ENCODE assay signal across 1 cellular context in the genomic region with DNA sequence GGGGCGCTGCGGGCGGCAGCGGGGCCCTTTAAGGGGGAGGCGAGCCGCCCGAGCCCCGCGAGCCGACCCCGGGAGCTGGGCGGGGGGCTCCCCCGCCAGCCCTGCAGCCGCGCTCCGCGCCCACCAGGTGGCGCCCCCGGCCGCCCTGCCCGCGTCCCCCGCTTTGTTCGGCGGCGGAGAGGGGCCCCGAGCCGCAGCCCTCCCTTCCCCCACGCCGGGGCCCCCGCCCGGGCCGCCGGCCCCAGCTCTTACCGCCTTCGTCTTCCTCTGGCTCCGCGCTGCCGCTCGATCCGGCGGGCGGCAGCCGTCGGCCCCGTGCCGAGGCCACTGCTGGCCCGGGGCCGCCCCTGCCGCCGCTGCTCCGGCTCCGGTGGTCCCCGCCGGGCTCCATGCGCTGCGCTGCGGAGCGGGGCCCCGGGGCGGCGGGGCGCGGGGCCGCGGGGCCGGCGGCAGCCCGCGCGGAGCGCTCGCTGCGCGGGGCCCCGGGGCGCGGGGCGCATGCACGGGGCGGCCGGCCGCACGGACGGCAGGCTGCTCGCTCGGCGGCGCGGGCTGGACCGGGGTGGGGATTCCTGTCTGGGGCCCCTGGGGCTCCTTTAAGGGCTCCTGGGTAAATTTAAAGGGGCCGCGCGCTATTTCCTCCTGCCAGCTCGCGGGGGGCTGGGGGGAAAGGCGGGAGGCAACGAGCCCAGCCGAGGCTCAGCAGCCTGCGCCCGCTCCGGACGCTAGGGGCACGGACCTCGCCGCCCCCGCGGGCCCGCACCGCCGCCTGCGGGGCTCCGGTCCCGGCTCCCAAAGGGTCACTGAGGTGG.
TF ChIP-seq lines count a peak whose summit lies in the region.

Gene ZFTA, minus strand, starts transcription at position 544 of the 812 bp plus-strand sequence. Its CDS starts 153 bp downstream, at position 391.

TF ChIP-seq in K562, 482 proteins besides CTCF, POLR2A, EP300 and RAD21 (continued from another document and continues in another):
- no peak for TF ChIP-seq KDM2B (CRISPR knock-in tag; IDR thresholded peaks at IDR 0.05)
- TF ChIP-seq MEIS2 (IDR thresholded peaks at IDR 0.05; ENCODE audit: partially characterized antibody): no peak
- TF ChIP-seq DNMT1 (IDR thresholded peaks at IDR 0.05): no peak
- no peak for TF ChIP-seq THRB (CRISPR knock-in tag; conservative IDR thresholded peaks at IDR 0.05)
- peak; percentile 70; the same call in 1 of the 2 replicates for TF ChIP-seq ZNF143 (CRISPR knock-in tag; IDR thresholded peaks at IDR 0.05)
- no peak for TF ChIP-seq POLR3G (IDR thresholded peaks at IDR 0.05; ENCODE audit: extremely low read depth, insufficient read length, insufficient replicate concordance)
- TF ChIP-seq ESRRA (IDR thresholded peaks at IDR 0.05; ENCODE audit: borderline replicate concordance, low read depth): no peak
- no peak for TF ChIP-seq U2AF1 (optimal IDR thresholded peaks at IDR 0.05; ENCODE audit: low read depth, low read length)
- no peak for TF ChIP-seq POLR2AphosphoS2 (IDR thresholded peaks at IDR 0.05; ENCODE audit: low read length)
- TF ChIP-seq TAF7 (tag; IDR thresholded peaks at IDR 0.05): no peak
- TF ChIP-seq, protein P1, sequence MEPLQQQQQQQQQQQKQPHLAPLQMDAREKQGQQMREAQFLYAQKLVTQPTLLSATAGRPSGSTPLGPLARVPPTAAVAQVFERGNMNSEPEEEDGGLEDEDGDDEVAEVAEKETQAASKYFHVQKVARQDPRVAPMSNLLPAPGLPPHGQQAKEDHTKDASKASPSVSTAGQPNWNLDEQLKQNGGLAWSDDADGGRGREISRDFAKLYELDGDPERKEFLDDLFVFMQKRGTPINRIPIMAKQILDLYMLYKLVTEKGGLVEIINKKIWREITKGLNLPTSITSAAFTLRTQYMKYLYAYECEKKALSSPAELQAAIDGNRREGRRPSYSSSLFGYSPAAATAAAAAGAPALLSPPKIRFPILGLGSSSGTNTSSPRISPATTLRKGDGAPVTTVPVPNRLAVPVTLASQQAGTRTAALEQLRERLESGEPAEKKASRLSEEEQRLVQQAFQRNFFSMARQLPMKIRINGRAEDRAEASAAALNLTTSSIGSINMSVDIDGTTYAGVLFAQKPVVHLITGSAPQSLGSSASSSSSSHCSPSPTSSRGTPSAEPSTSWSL (CRISPR knock-in tag; IDR thresholded peaks at IDR 0.05; ENCODE audit: borderline replicate concordance): no peak
- no peak for TF ChIP-seq U2AF2 (optimal IDR thresholded peaks at IDR 0.05; ENCODE audit: low read depth, low read length)
- TF ChIP-seq MXD1 (CRISPR knock-in tag; IDR thresholded peaks at IDR 0.05; ENCODE audit: borderline replicate concordance, poor library complexity, severe bottlenecking): no peak
- TF ChIP-seq, protein P2, sequence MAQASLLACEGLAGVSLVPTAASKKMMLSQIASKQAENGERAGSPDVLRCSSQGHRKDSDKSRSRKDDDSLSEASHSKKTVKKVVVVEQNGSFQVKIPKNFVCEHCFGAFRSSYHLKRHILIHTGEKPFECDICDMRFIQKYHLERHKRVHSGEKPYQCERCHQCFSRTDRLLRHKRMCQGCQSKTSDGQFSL (CRISPR knock-in tag; IDR thresholded peaks at IDR 0.05): no peak
- TF ChIP-seq, protein P2 (tag; IDR thresholded peaks at IDR 0.05): peak in 1 of 2 experiments; percentile 12; a peak in 1 of 4 replicates
- no peak for TF ChIP-seq ZNF232 (CRISPR knock-in tag; IDR thresholded peaks at IDR 0.05)
- TF ChIP-seq ZNF3 (CRISPR knock-in tag; IDR thresholded peaks at IDR 0.05): no peak
- no peak for TF ChIP-seq LARP7 (IDR thresholded peaks at IDR 0.05)
- TF ChIP-seq TFAM (CRISPR knock-in tag; conservative IDR thresholded peaks at IDR 0.05): no peak
- TF ChIP-seq GABPB1 (CRISPR knock-in tag; IDR thresholded peaks at IDR 0.05): no peak
- no peak for TF ChIP-seq KAT7 (CRISPR knock-in tag; IDR thresholded peaks at IDR 0.05; ENCODE audit: borderline replicate concordance)
- TF ChIP-seq ZNF785 (CRISPR knock-in tag; IDR thresholded peaks at IDR 0.05): no peak
- 0 out of 2 replicates have a peak, but pooled peaks have one; percentile 17 for TF ChIP-seq HNRNPL (IDR thresholded peaks at IDR 0.05; ENCODE audit: low read depth, low read length)
- TF ChIP-seq TCF7L2 (IDR thresholded peaks at IDR 0.05; ENCODE audit: low read depth, low read length): no peak
- no peak for TF ChIP-seq NR3C1 (CRISPR knock-in tag; IDR thresholded peaks at IDR 0.05)
- no peak for TF ChIP-seq ZNF41 (CRISPR knock-in tag; conservative IDR thresholded peaks at IDR 0.05)
- no peak for TF ChIP-seq MAX (CRISPR knock-in tag; IDR thresholded peaks at IDR 0.05)
- no peak for TF ChIP-seq ZNF408 (CRISPR knock-in tag; IDR thresholded peaks at IDR 0.05; ENCODE audit: low read depth)
- TF ChIP-seq, protein P3, sequence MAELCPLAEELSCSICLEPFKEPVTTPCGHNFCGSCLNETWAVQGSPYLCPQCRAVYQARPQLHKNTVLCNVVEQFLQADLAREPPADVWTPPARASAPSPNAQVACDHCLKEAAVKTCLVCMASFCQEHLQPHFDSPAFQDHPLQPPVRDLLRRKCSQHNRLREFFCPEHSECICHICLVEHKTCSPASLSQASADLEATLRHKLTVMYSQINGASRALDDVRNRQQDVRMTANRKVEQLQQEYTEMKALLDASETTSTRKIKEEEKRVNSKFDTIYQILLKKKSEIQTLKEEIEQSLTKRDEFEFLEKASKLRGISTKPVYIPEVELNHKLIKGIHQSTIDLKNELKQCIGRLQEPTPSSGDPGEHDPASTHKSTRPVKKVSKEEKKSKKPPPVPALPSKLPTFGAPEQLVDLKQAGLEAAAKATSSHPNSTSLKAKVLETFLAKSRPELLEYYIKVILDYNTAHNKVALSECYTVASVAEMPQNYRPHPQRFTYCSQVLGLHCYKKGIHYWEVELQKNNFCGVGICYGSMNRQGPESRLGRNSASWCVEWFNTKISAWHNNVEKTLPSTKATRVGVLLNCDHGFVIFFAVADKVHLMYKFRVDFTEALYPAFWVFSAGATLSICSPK (IDR thresholded peaks at IDR 0.05; ENCODE audit: borderline replicate concordance): no peak
- no peak for TF ChIP-seq CLOCK (CRISPR knock-in tag; IDR thresholded peaks at IDR 0.05; ENCODE audit: borderline replicate concordance)
- TF ChIP-seq MYC (IDR thresholded peaks at IDR 0.05; ENCODE audit: low read depth, low read length): no peak
- TF ChIP-seq MYC (CRISPR knock-in tag; IDR thresholded peaks at IDR 0.05; ENCODE audit: borderline replicate concordance, low read depth): no peak
- TF ChIP-seq, protein P4, sequence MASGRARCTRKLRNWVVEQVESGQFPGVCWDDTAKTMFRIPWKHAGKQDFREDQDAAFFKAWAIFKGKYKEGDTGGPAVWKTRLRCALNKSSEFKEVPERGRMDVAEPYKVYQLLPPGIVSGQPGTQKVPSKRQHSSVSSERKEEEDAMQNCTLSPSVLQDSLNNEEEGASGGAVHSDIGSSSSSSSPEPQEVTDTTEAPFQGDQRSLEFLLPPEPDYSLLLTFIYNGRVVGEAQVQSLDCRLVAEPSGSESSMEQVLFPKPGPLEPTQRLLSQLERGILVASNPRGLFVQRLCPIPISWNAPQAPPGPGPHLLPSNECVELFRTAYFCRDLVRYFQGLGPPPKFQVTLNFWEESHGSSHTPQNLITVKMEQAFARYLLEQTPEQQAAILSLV (tag; IDR thresholded peaks at IDR 0.05): no peak
- TF ChIP-seq ZNF778 (CRISPR knock-in tag; IDR thresholded peaks at IDR 0.05): no peak
- TF ChIP-seq XRCC4 (IDR thresholded peaks at IDR 0.05; ENCODE audit: extremely low read depth, insufficient read depth, insufficient read length): no peak
- no peak for TF ChIP-seq STAG1 (CRISPR knock-in tag; IDR thresholded peaks at IDR 0.05; ENCODE audit: borderline replicate concordance)
- no peak for TF ChIP-seq MCM7 (IDR thresholded peaks at IDR 0.05)
- TF ChIP-seq PHF21A (IDR thresholded peaks at IDR 0.05; ENCODE audit: borderline replicate concordance, low read depth): no peak
- no peak for TF ChIP-seq SMARCB1 (IDR thresholded peaks at IDR 0.05; ENCODE audit: insufficient read length, low read depth)
- TF ChIP-seq, protein P5, sequence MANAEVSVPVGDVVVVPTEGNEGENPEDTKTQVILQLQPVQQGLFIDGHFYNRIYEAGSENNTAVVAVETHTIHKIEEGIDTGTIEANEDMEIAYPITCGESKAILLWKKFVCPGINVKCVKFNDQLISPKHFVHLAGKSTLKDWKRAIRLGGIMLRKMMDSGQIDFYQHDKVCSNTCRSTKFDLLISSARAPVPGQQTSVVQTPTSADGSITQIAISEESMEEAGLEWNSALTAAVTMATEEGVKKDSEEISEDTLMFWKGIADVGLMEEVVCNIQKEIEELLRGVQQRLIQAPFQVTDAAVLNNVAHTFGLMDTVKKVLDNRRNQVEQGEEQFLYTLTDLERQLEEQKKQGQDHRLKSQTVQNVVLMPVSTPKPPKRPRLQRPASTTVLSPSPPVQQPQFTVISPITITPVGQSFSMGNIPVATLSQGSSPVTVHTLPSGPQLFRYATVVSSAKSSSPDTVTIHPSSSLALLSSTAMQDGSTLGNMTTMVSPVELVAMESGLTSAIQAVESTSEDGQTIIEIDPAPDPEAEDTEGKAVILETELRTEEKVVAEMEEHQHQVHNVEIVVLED (CRISPR knock-in tag; IDR thresholded peaks at IDR 0.05): no peak
- TF ChIP-seq, protein P6, sequence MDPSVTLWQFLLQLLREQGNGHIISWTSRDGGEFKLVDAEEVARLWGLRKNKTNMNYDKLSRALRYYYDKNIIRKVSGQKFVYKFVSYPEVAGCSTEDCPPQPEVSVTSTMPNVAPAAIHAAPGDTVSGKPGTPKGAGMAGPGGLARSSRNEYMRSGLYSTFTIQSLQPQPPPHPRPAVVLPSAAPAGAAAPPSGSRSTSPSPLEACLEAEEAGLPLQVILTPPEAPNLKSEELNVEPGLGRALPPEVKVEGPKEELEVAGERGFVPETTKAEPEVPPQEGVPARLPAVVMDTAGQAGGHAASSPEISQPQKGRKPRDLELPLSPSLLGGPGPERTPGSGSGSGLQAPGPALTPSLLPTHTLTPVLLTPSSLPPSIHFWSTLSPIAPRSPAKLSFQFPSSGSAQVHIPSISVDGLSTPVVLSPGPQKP (CRISPR knock-in tag; IDR thresholded peaks at IDR 0.05): no peak
- TF ChIP-seq, protein P7, sequence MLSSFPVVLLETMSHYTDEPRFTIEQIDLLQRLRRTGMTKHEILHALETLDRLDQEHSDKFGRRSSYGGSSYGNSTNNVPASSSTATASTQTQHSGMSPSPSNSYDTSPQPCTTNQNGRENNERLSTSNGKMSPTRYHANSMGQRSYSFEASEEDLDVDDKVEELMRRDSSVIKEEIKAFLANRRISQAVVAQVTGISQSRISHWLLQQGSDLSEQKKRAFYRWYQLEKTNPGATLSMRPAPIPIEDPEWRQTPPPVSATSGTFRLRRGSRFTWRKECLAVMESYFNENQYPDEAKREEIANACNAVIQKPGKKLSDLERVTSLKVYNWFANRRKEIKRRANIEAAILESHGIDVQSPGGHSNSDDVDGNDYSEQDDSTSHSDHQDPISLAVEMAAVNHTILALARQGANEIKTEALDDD (IDR thresholded peaks at IDR 0.05): no peak
- no peak for TF ChIP-seq NFRKB (IDR thresholded peaks at IDR 0.05; ENCODE audit: low read depth)
- TF ChIP-seq ZNF431 (CRISPR knock-in tag; IDR thresholded peaks at IDR 0.05): no peak
- no peak for TF ChIP-seq ZNF212 (CRISPR knock-in tag; IDR thresholded peaks at IDR 0.05)
- no peak for TF ChIP-seq MTF1 (CRISPR knock-in tag; IDR thresholded peaks at IDR 0.05; ENCODE audit: borderline replicate concordance)
- no peak for TF ChIP-seq ZSCAN29 (IDR thresholded peaks at IDR 0.05)
- TF ChIP-seq, protein P8, sequence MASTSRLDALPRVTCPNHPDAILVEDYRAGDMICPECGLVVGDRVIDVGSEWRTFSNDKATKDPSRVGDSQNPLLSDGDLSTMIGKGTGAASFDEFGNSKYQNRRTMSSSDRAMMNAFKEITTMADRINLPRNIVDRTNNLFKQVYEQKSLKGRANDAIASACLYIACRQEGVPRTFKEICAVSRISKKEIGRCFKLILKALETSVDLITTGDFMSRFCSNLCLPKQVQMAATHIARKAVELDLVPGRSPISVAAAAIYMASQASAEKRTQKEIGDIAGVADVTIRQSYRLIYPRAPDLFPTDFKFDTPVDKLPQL (IDR thresholded peaks at IDR 0.05; ENCODE audit: extremely low read depth, insufficient read length): no peak
